In the genomic region with DNA sequence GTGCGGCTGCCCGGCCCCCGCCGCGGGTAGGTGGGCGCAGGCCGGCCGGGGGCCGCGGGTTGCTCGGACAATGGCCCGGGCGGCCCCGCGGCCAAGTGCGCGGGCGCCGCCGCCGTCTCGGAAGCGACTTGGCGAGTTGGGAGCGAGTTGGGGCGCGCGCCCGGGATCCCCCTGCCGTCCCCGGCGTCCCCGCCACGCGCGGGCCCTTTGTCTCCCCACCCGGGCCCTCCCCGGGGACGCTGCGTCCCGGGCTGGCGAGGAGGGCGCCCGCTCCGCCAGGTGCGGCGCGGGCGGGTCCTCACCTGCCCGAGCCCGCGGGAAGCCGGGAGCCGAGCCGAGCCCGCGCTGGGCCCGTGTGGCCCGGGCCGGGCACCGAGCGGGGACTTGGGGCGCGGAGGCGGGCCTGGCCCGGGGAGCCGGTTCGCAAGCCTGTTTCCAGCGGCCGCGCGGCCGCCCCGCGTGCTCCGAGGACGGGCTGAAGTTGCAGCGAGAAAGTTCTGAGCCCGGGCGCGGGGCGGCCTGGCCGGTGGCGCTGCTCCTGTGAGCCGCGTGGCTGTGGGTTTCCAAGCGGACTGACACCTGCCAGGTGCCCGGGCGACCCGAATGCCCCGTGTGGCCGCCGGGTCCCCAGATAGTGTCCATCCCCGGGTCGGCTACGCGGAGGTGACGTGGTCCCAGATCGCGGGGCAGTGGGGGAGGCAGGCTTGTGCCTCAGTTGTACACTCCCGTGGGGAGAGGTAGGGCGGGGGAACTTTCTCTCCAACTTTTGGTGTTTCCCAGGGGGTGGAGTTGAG, we compare ENCODE assay signal across 1 cellular context.
TF ChIP-seq lines count a peak whose summit lies in the region.

No MANE protein-coding gene starts in this region.

TF ChIP-seq in HepG2, 621 proteins besides CTCF, POLR2A, EP300 and RAD21 (continued from another document):
- TF ChIP-seq, protein P1, sequence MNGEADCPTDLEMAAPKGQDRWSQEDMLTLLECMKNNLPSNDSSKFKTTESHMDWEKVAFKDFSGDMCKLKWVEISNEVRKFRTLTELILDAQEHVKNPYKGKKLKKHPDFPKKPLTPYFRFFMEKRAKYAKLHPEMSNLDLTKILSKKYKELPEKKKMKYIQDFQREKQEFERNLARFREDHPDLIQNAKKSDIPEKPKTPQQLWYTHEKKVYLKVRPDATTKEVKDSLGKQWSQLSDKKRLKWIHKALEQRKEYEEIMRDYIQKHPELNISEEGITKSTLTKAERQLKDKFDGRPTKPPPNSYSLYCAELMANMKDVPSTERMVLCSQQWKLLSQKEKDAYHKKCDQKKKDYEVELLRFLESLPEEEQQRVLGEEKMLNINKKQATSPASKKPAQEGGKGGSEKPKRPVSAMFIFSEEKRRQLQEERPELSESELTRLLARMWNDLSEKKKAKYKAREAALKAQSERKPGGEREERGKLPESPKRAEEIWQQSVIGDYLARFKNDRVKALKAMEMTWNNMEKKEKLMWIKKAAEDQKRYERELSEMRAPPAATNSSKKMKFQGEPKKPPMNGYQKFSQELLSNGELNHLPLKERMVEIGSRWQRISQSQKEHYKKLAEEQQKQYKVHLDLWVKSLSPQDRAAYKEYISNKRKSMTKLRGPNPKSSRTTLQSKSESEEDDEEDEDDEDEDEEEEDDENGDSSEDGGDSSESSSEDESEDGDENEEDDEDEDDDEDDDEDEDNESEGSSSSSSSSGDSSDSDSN (CRISPR knock-in tag; IDR thresholded peaks at IDR 0.05), result peak; percentile 65; the same call in 1 of the 2 replicates
- 0 out of 2 replicates have a peak, but pooled peaks have one; percentile 48 for TF ChIP-seq ZNF891 (CRISPR knock-in tag; IDR thresholded peaks at IDR 0.05)
